In the genomic region with DNA sequence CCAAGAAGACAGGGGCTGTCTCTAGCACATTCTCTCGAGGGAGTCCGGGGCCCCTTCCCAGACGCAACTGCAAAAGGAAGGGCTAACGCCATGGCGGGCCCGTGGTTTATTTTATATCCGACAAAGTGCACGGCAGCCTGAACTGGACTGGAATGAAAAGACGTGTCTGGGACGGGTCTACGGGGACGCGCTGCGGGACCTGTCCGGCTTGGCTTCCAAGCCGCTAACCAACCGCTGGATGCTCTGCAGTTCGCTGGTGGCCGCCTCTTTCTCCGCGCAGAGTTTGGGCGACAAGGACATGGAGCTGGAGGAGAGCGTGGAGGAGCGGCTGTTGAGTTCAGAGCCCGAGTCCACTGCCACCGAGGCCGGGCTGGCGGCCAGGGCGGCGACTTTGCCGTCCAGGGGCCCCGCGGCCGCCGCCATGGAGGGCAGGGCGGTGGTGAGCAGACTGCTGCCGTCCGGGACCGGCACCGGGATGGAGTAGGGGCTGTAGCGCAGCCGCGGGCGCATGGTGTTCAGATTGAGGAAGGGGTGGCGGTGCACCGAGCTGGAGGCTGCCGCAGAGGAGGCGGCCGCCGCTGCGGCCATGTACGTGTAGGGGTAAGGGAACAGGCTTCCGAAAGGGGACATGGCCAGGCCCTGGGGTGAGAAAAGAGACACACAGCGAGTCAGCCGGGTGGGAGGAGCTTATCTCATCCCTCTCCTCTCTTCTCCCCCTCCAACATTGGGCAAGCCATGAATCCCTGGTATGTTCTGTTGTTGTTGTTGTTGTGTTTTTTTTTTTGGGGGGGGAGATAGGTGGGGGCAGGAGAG, we compare ENCODE assay signal across 13 cellular contexts. TPM values are rescaled to one million over a fixed set of nuclear protein-coding genes. Genes with fewer than 3 reads are reported as not detected.
DNase-seq lines count a peak whose midpoint lies in the region; ATAC-seq and TF ChIP-seq lines count a peak whose summit lies in the region.
"Had no signal": no experiment of that assay in that cellular context is flagged by ENCODE, and none has a peak within 500 bp of the region (broad histone marks: within the 10 kb centered on the region; RNA-seq: fewer than 3 reads in every experiment).

No MANE protein-coding gene starts in this region.

- intact Hi-C loops in PC-9 (cut with micrococcal nuclease; ENCODE audit: unreplicated experiment), result no loop called here

- H3K9me2 ChIP-seq in PC-9 (ENCODE audit: insufficient read depth), result no peaks in the 10 kb centered on the region

- DNase-seq in DMS114 treated with DMSO at 0.1 percent for 48 hours (lab: John Stamatoyannopoulos, UW; ENCODE audit: unreplicated experiment), result peak; percentile 21
- peak; percentile 68 to 71 for DNase-seq in SJSA1 (ENCODE audit: low read depth in 1 of 2, low spot score in 2 of 2)
- no peak for DNase-seq in right atrium auricular region (ENCODE audit: low spot score)
- peak; percentile 79 for DNase-seq in retina
- no peak for DNase-seq in NCI-H510A (lab: John Stamatoyannopoulos, UW)
- no peak for DNase-seq in DMS153 treated with DMSO at 0.1 percent for 48 hours (lab: John Stamatoyannopoulos, UW; ENCODE audit: unreplicated experiment)
- no peak for DNase-seq in PC-9
- DNase-seq: erythroblast; NCI-H69; stimulated activated naive CD8-positive, alpha-beta T cell treated with anti-CD3 and anti-CD28 coated beads, Interleukin-15, amount 100 ng/mL, for 72 hours; T-cell had no signal

- ATAC-seq in HG02798 (IDR thresholded peaks at IDR 0.05; ENCODE audit: poor library complexity, unreplicated experiment), result no peak
- ATAC-seq: stimulated activated naive CD8-positive, alpha-beta T cell treated with anti-CD3 and anti-CD28 coated beads, Interleukin-15, amount 100 ng/mL, for 72 hours; T-cell had no signal

- H3K27me3 ChIP-seq in SJSA1 (replicated peaks) (no peaks in the 10 kb centered on the region), right atrium auricular region (peaks cover 0 to 4% of the 10 kb centered on the region in 2 donors), PC-9 (ENCODE audit: insufficient read depth, low read depth) (peaks cover 36% of the 10 kb centered on the region)

- BruUV-seq in PC-9 (replicated peaks; lab: Mats Ljungman, UMichigan), result no TSS peak

- H3K27ac ChIP-seq in SJSA1 (peak overlapping the region; percentile 95), right atrium auricular region (peak overlapping the region; percentile 10 to 20), PC-9 (no peak overlapping the region)

- H3F3A ChIP-seq in PC-9 (ENCODE audit: insufficient read depth, low read depth), result no peaks in the 10 kb centered on the region

- H3K9me3 ChIP-seq in SJSA1 (replicated peaks), result no peaks in the 10 kb centered on the region
- H3K9me3 ChIP-seq in right atrium auricular region, result no peaks in the 10 kb centered on the region
- no peaks in the 10 kb centered on the region for H3K9me3 ChIP-seq in PC-9 (ENCODE audit: insufficient read depth, low read depth)

- peak overlapping the region; percentile 33 for H3K4me3 ChIP-seq in SJSA1
- peak overlapping the region in 1 of 2 donors; percentile 6 for H3K4me3 ChIP-seq in right atrium auricular region
- no peak overlapping the region for H3K4me3 ChIP-seq in PC-9

- TF ChIP-seq CTCF in right atrium auricular region (IDR thresholded peaks at IDR 0.05), result no peak
- TF ChIP-seq CTCF in PC-9 (conservative IDR thresholded peaks at IDR 0.05), result no peak

- H3K4me1 ChIP-seq in SJSA1 (replicated peaks) (peaks cover 67% of the 10 kb centered on the region), right atrium auricular region (peaks cover 0 to 22% of the 10 kb centered on the region in 2 donors), PC-9 (replicated peaks; ENCODE audit: insufficient read depth) (no peaks in the 10 kb centered on the region)

- H4K20me1 ChIP-seq in PC-9 (ENCODE audit: insufficient read depth), result no peaks in the 10 kb centered on the region

- H2AFZ ChIP-seq in PC-9, result no peak overlapping the region

- POLR2A ChIA-PET in PC-9 (lab: Charles Lee; ENCODE audit: unreplicated experiment), result no interaction called here

- no peaks in the 10 kb centered on the region for H3K79me2 ChIP-seq in PC-9 (ENCODE audit: low read depth)

- H3K4me2 ChIP-seq in PC-9, result no peak overlapping the region

- H3K36me3 ChIP-seq in SJSA1 (peaks cover 57% of the 10 kb centered on the region), right atrium auricular region (peaks cover 26% of the 10 kb centered on the region), PC-9 (ENCODE audit: low read depth) (no peaks in the 10 kb centered on the region)

- CTCF ChIA-PET in PC-9 (lab: Charles Lee), result interaction anchor here (0.7 kb wide), 1 partner anchor 9 kb away, joined by 4 read pairs; no protein-coding TSS in a partner anchor

RNA-seq across cellular contexts. Expression of gene TBX3, which starts 12.1 kb away (rescaled TPM):
- total RNA-seq in SJSA1 (2014; rRNA removed; shearing (Covaris generic)), result 28.8 and 37.4 TPM in 2 replicates
- total RNA-seq in right atrium auricular region (10 to 100 TPM in 1 of 2 donors, 1 to 10 TPM in 1; 6.1 to 16.1 TPM), PC-9 (2021) (not detected in 2 replicates)
- total RNA-seq: activated CD8-positive, alpha-beta memory T cell treated with anti-CD3 and anti-CD28 coated beads for 36 hours had no signal

Comparison
In these comparisons a context has a peak if more than half of its experiments do, and no peak if none do; other contexts are left out.
1. DNase-seq: peak in DMS114 treated with DMSO at 0.1 percent for 48 hours (single experiment), SJSA1 (2 of 2) and retina (single experiment); none in right atrium auricular region (single experiment), NCI-H510A (single experiment), DMS153 treated with DMSO at 0.1 percent for 48 hours (single experiment) and PC-9 (0 of 2).